ENCODE assay signal across 16 cellular contexts in the genomic region with DNA sequence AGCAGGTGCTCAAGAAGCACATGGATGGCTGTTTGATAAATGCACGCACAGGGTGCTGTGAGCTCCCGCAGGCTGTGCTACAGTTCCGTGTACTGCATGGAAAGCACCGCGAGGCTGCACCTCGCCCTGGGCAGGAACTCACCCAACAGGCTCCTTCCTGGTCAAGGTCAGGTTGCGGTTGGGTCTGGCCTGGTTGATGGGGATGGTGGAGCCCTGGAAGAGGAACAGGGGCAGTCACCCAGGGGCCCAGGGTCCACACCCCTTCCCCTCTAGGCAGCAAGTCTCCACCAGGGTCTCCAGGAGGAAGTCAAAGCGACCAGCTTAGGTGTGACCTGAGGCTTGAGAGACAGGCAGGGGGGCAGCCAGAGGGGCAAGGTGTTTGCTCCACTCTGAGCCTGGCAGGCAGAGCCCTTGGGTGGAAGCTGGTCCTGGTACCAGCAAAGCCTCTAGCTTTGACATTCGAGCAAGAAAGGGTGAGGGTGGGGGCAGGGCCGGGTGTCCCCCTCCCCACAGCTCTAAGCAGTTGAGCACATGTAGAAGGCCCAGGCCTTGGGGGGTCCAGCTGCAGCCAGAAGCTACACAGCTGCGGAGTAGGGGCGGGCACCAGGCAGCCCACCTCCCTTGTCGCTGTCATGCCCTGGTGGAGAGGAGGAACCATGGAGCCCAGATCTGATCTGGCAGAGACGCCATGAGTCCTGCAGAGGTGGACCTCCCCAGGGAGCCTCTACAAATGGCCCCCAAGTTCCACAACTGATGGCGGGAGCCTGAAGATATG. TPM values are rescaled to one million over a fixed set of nuclear protein-coding genes. Genes with fewer than 3 reads are reported as not detected.
A peak's percentile ranks its signal among the peaks of the same experiment; 100 is the strongest.
DNase-seq lines count a peak whose midpoint lies in the region; ATAC-seq and TF ChIP-seq lines count a peak whose summit lies in the region.
"Had no signal": no experiment of that assay in that cellular context is flagged by ENCODE, and none has a peak within 500 bp of the region (broad histone marks: within the 10 kb centered on the region; RNA-seq: fewer than 3 reads in every experiment).

No MANE protein-coding gene starts in this region.

- no peaks in the 10 kb centered on the region for H3K36me3 ChIP-seq in H7 (replicated peaks; ENCODE audit: control insufficient read depth, insufficient read depth, low read length)
- peaks cover 0 to 38% of the 10 kb centered on the region in 2 donors for H3K36me3 ChIP-seq in psoas muscle (ENCODE audit: insufficient read depth in 1 of 2, low read depth in 1 of 2)
- H3K36me3 ChIP-seq: BE2C had no signal

- ATAC-seq in psoas muscle (no peak), HG03571 (IDR thresholded peaks at IDR 0.05; ENCODE audit: unreplicated experiment) (no peak)

- peaks cover 3% of the 10 kb centered on the region for H3K4me1 ChIP-seq in psoas muscle
- H3K4me1 ChIP-seq: BE2C had no signal

- no peaks in the 10 kb centered on the region for H3K9me3 ChIP-seq in psoas muscle
- H3K9me3 ChIP-seq: BE2C had no signal

- intact Hi-C loops in cardiac septum (cut with DNase I) = no loop called here
- intact Hi-C loops in psoas muscle (cut with DNase I) = loop anchor here (5.0 kb wide), 2 partner anchors 82 to 262 kb away; partner anchors contain the start of gene CFAP100 (in 2 of the 2)

- no peak overlapping the region for H3K27ac ChIP-seq in psoas muscle

- H3K4me3 ChIP-seq in H7 (ENCODE audit: insufficient read depth, low read depth, low read length) (no peak overlapping the region), psoas muscle (no peak overlapping the region)

- POLR2A ChIA-PET in GM10248 (lab: Yijun Ruan, JAX) = no interaction called here

- CTCF ChIA-PET in GM10248 (lab: Yijun Ruan, JAX) = no interaction called here

- WGBS in psoas muscle, 3 donors = 69 to 85% (median 80%) methylated on average over 15 of the region's 15 CpGs

- H3K27me3 ChIP-seq in H7 (ENCODE audit: control insufficient read depth, insufficient read depth, low read length) (no peaks in the 10 kb centered on the region), psoas muscle (ENCODE audit: insufficient read depth in 3 of 3, low read length in 2 of 3) (no peaks in the 10 kb centered on the region)
- H3K27me3 ChIP-seq: BE2C had no signal

- no peak for TF ChIP-seq CTCF in psoas muscle (IDR thresholded peaks at IDR 0.05)
- TF ChIP-seq CTCF in GM10248 (IDR thresholded peaks at IDR 0.05; ENCODE audit: control extremely low read depth, extremely low read depth, low read depth, missing control alignments) = no peak

- DNase-seq in H7 (peak; percentile 15), UCSD-AML1 (lab: John Stamatoyannopoulos, UW; ENCODE audit: unreplicated experiment) (peak; percentile 67), cardiac septum (ENCODE audit: low spot score) (peak; percentile 64), psoas muscle (peak; percentile 6 to 48), NCI-H446 (lab: John Stamatoyannopoulos, UW) (no peak), NCI-H1105 treated with DMSO at 0.1 percent for 48 hours (lab: John Stamatoyannopoulos, UW) (no peak), GM10248 (ENCODE audit: extremely low spot score) (no peak)
- DNase-seq: anterior cingulate cortex; mesenchymal stem cell; NCI-H1092 treated with DMSO at 0.1 percent for 48 hours; NCI-H345; OCI-M1; stimulated activated CD4-positive, alpha-beta T cell treated with anti-CD3 and anti-CD28 coated beads, Interleukin-12 subunit alpha, Interleukin-12 subunit beta, amount 100 ng/mL, for 4 hours had no signal

RNA-seq across cellular contexts. Expression of gene SLC41A3, which starts 46.3 kb away (rescaled TPM):
- 30.8 and 32.7 TPM in 2 replicates for total RNA-seq in H7 (2014; rRNA removed; shearing (Covaris generic))
- total RNA-seq in cardiac septum (35.6 TPM), psoas muscle (10 to 100 TPM; 37.5 to 58.9 (median 45.3) TPM)
- 10 to 100 TPM; 28.7 to 36.9 (median 34.7) TPM for polyA plus RNA-seq in psoas muscle

RNA-seq across cellular contexts. Expression of gene ALDH1L1, which starts 50.1 kb away (rescaled TPM):
- total RNA-seq in H7 (2014; rRNA removed; shearing (Covaris generic)) = 0.15 and 0.28 TPM in 2 replicates
- 26.8 TPM for total RNA-seq in cardiac septum
- total RNA-seq in psoas muscle = 100 to 1,000 TPM in 1 of 4 donors, 10 to 100 TPM in 3; 34.5 to 121 (median 62.7) TPM
- polyA plus RNA-seq in psoas muscle = 10 to 100 TPM; 12.9 to 40.1 (median 21.6) TPM
- total RNA-seq: activated T-helper 1 cell treated with anti-CD3 and anti-CD28 coated beads, Interleukin-12 subunit alpha, Interleukin-12 subunit beta, Interleukin-2, Interleukin-4 antibody, amounts not matched to agents 30 ng/mL and 10 ng/mL and 1 ng/mL, durations not matched to agents 14 hours and 24 hours and 36 hours had no signal

Comparison
In these comparisons a context has a peak if more than half of its experiments do, and no peak if none do; other contexts are left out.
1. DNase-seq: peak in H7 (single experiment), UCSD-AML1 (single experiment), cardiac septum (single experiment) and psoas muscle (2 of 2); none in NCI-H446 (0 of 2), NCI-H1105 treated with DMSO at 0.1 percent for 48 hours (single experiment) and GM10248 (single experiment).
2. RNA of gene ALDH1L1, which starts 50.1 kb away (total RNA-seq): 34.5 to 121 TPM in psoas muscle and 26.8 TPM in cardiac septum (single experiment); 0.15 to 0.28 TPM in H7; every median in the first group is over 10 times any median in the second.